Comparison of ENCODE assay signal across 16 cellular contexts in genomic region chr14:94391284-94391914, GRCh38. TPM values are rescaled to one million over a fixed set of nuclear protein-coding genes. Genes with fewer than 3 reads are reported as not detected.
DNase-seq lines count a peak whose midpoint lies in the region; ATAC-seq, FAIRE-seq and TF ChIP-seq lines count a peak whose summit lies in the region.
"Had no signal": no experiment of that assay in that cellular context is flagged by ENCODE, and none has a peak within 500 bp of the region (broad histone marks: within the 10 kb centered on the region; RNA-seq: fewer than 3 reads in every experiment).

No MANE protein-coding gene starts in this region.

- peak overlapping the region in 3 of 4 donors; percentile 31 to 87 (median 82) for H3K27ac ChIP-seq in Peyer's patch
- H3K27ac ChIP-seq in layer of hippocampus (ENCODE audit: low read depth, low read length) = peak overlapping the region; percentile 35
- peak overlapping the region; percentile 63 to 80 for H3K27ac ChIP-seq in small intestine (ENCODE audit: low read depth in 1 of 2, low read length in 1 of 2)
- H3K27ac ChIP-seq: KMS-11 had no signal

- H3K9me3 ChIP-seq in Peyer's patch (no peaks in the 10 kb centered on the region), small intestine (ENCODE audit: control insufficient read depth, low read depth) (no peaks in the 10 kb centered on the region)

- TF ChIP-seq POLR2A in Peyer's patch (IDR thresholded peaks at IDR 0.05) = no peak

- no peak for TF ChIP-seq CTCF in Peyer's patch (IDR thresholded peaks at IDR 0.05)

- no peaks in the 10 kb centered on the region for H3K27me3 ChIP-seq in H7 (ENCODE audit: control insufficient read depth, insufficient read depth, low read length)
- no peaks in the 10 kb centered on the region for H3K27me3 ChIP-seq in Peyer's patch
- H3K27me3 ChIP-seq in layer of hippocampus (ENCODE audit: control insufficient read depth, insufficient read depth, low read length) = no peaks in the 10 kb centered on the region
- H3K27me3 ChIP-seq in small intestine (ENCODE audit: control insufficient read depth in 2 of 2, insufficient read depth in 2 of 2, low read length in 2 of 2) = no peaks in the 10 kb centered on the region

- H3K4me1 ChIP-seq in Peyer's patch (peaks cover 0 to 27% (median 0%) of the 10 kb centered on the region in 4 donors), small intestine (ENCODE audit: control insufficient read depth in 2 of 2, insufficient read depth in 1 of 2, low read depth in 1 of 2, low read length in 1 of 2) (peaks cover 0 to 3% of the 10 kb centered on the region in 2 donors)

- FAIRE-seq in small intestine (lab: Jason Lieb, UNC) = no peak
- FAIRE-seq: frontal cortex had no signal

- H3K4me3 ChIP-seq in H7 (ENCODE audit: insufficient read depth, low read depth, low read length) = no peak overlapping the region
- H3K4me3 ChIP-seq in Peyer's patch = no peak overlapping the region
- H3K4me3 ChIP-seq in small intestine (ENCODE audit: low read depth in 1 of 2, low read length in 2 of 2) = no peak overlapping the region

- H3K36me3 ChIP-seq in H7 (replicated peaks; ENCODE audit: control insufficient read depth, insufficient read depth, low read length) (no peaks in the 10 kb centered on the region), Peyer's patch (no peaks in the 10 kb centered on the region), small intestine (ENCODE audit: control insufficient read depth in 2 of 2, insufficient read depth in 2 of 2, low read length in 2 of 2) (no peaks in the 10 kb centered on the region)

- DNase-seq in H7 = peak; percentile 7
- DNase-seq in Peyer's patch = no peak
- no peak for DNase-seq in small intestine
- no peak for DNase-seq in HCEC 1CT
- DNase-seq: activated CD8-positive, alpha-beta memory T cell treated with anti-CD3 and anti-CD28 coated beads, Interleukin-2, amount 10 ng/mL, durations not matched to agents 7 days and 5 days; activated effector memory CD4-positive, alpha-beta T cell treated with anti-CD3 and anti-CD28 coated beads, Interleukin-2, amount 50 U/mL, for 16 hours; cortex of kidney; NCI-H1092; NCI-H510A treated with DMSO at 0.1 percent for 48 hours had no signal

- ATAC-seq in GM21367 (IDR thresholded peaks at IDR 0.05; ENCODE audit: unreplicated experiment) (no peak), GM18867 (IDR thresholded peaks at IDR 0.05; ENCODE audit: unreplicated experiment) (no peak)
- ATAC-seq: activated CD8-positive, alpha-beta memory T cell treated with anti-CD3 and anti-CD28 coated beads, Interleukin-2, amount 10 ng/mL, durations not matched to agents 7 days and 5 days had no signal

- WGBS in small intestine, 3 donors = 60 to 78% (median 75%) methylated on average over 9 of the region's 9 CpGs

RNA-seq across cellular contexts. Expression of gene SERPINA1, which starts 3.0 kb away (rescaled TPM):
- total RNA-seq in H7 (2014; rRNA removed; shearing (Covaris generic)) = 0.18 TPM in 1 of 2 replicates, not detected in the other
- total RNA-seq in Peyer's patch = 1,000 to 10,000 TPM in 1 of 4 donors, 100 to 1,000 TPM in 3; 102 to 1,757 (median 637) TPM
- 100 to 1,000 TPM; 204 to 389 (median 272) TPM for polyA plus RNA-seq in small intestine

RNA-seq across cellular contexts. Expression of gene SERPINA2, which starts 24.9 kb away (rescaled TPM):
- total RNA-seq in H7 (2014; rRNA removed; shearing (Covaris generic)) = not detected in 2 replicates
- total RNA-seq in Peyer's patch = not detected
- polyA plus RNA-seq in small intestine = not detected
- total RNA-seq: activated CD8-positive, alpha-beta memory T cell treated with anti-CD3 and anti-CD28 coated beads, Interleukin-2, amount 10 ng/mL, durations not matched to agents 7 days and 5 days; frontal cortex; mesothelial cell of epicardium; WTC11 had no signal

Comparison
In these comparisons a context has a peak if more than half of its experiments do, and no peak if none do; other contexts are left out.
1. RNA of gene SERPINA1, which starts 3.0 kb away (total RNA-seq): 102 to 1,757 TPM in Peyer's patch; 0.18 TPM in H7; every median in the first group is over 10 times any median in the second.
2. Peak in every context shown above with its lines, with median percentiles within 50 percentile points of each other: H3K27ac ChIP-seq.